ENCODE assay signal across 14 cellular contexts in genomic region chr6:16179970-16180431, GRCh38. TPM values are rescaled to one million over a fixed set of nuclear protein-coding genes. Genes with fewer than 3 reads are reported as not detected.
DNase-seq lines count a peak whose midpoint lies in the region; ATAC-seq, FAIRE-seq and TF ChIP-seq lines count a peak whose summit lies in the region.
"Had no signal": no experiment of that assay in that cellular context is flagged by ENCODE, and none has a peak within 500 bp of the region (broad histone marks: within the 10 kb centered on the region; RNA-seq: fewer than 3 reads in every experiment).

No MANE protein-coding gene starts in this region.

- peak overlapping the region; percentile 49 for H3K4me3 Mint-ChIP-seq in activated T-helper 2 cell treated with anti-CD3 and anti-CD28 coated beads, Interferon-gamma antibody, Interleukin-2, Interleukin-4, amounts not matched to agents 10 μg/mL and 5 μg/mL and 100 μg/mL, durations not matched to agents 14 hours and 24 hours and 36 hours (ENCODE audit: low read depth)
- no peak overlapping the region for H3K4me3 Mint-ChIP-seq in nephron progenitor cell

- H4K20me1 ChIP-seq in DND-41 (ENCODE audit: insufficient read depth, low read length), result no peaks in the 10 kb centered on the region

- peaks cover 31% of the 10 kb centered on the region for H3K9me3 Mint-ChIP-seq in activated T-helper 2 cell treated with anti-CD3 and anti-CD28 coated beads, Interferon-gamma antibody, Interleukin-2, Interleukin-4, amounts not matched to agents 10 μg/mL and 5 μg/mL and 100 μg/mL, durations not matched to agents 14 hours and 24 hours and 36 hours
- peaks cover 4% of the 10 kb centered on the region for H3K9me3 Mint-ChIP-seq in nephron progenitor cell

- no peaks in the 10 kb centered on the region for H3K79me2 ChIP-seq in DND-41 (ENCODE audit: insufficient read depth, low read length)

- intact Hi-C loops in activated T-helper 2 cell treated with anti-CD3 and anti-CD28 coated beads, Interferon-gamma antibody, Interleukin-2, Interleukin-4, amounts not matched to agents 10 μg/mL and 5 μg/mL and 100 μg/mL, durations not matched to agents 14 hours and 24 hours and 36 hours (cut with micrococcal nuclease), result loop anchor here (5.0 kb wide), 2 partner anchors 183 to 268 kb away; no protein-coding TSS in a partner anchor
- intact Hi-C loops in lower leg skin (cut with DNase I; ENCODE audit: low total_unique reads), result loop anchor here (10.0 kb wide), 1 partner anchor 485 kb away; no protein-coding TSS in a partner anchor

- 63 to 81% methylated on average over 16 of the region's 16 CpGs for WGBS in lower leg skin, 2 donors

- no peak overlapping the region for H3K4me2 ChIP-seq in DND-41 (ENCODE audit: insufficient read depth, low read length)

- H3K4me3 ChIP-seq in DND-41 (ENCODE audit: low read depth in 1 of 2, low read length in 2 of 2) (no peak overlapping the region), Peyer's patch (no peak overlapping the region), lower leg skin (ENCODE audit: low read depth, poor library complexity, severe bottlenecking) (no peak overlapping the region)
- H3K4me3 ChIP-seq: coronary artery, psoas muscle had no signal

- TF ChIP-seq POLR2A in Peyer's patch (IDR thresholded peaks at IDR 0.05) (no peak), lower leg skin (IDR thresholded peaks at IDR 0.05) (no peak)

- peaks cover 6% of the 10 kb centered on the region for H3K4me1 ChIP-seq in DND-41 (ENCODE audit: insufficient read depth, low read length)
- peaks cover 0 to 9% (median 0%) of the 10 kb centered on the region in 4 donors for H3K4me1 ChIP-seq in Peyer's patch

- peak; percentile 89 for ATAC-seq in DND-41 (ENCODE audit: insufficient read depth, low read depth)
- ATAC-seq: left ventricle myocardium superior, psoas muscle had no signal

- peaks cover 25% of the 10 kb centered on the region for H3K36me3 Mint-ChIP-seq in activated T-helper 2 cell treated with anti-CD3 and anti-CD28 coated beads, Interferon-gamma antibody, Interleukin-2, Interleukin-4, amounts not matched to agents 10 μg/mL and 5 μg/mL and 100 μg/mL, durations not matched to agents 14 hours and 24 hours and 36 hours (ENCODE audit: low read depth)
- H3K36me3 Mint-ChIP-seq in nephron progenitor cell (ENCODE audit: low read depth), result peaks cover 3% of the 10 kb centered on the region

- peak overlapping the region; percentile 87 for H3K27ac Mint-ChIP-seq in activated T-helper 2 cell treated with anti-CD3 and anti-CD28 coated beads, Interferon-gamma antibody, Interleukin-2, Interleukin-4, amounts not matched to agents 10 μg/mL and 5 μg/mL and 100 μg/mL, durations not matched to agents 14 hours and 24 hours and 36 hours
- peak overlapping the region; percentile 88 for H3K27ac Mint-ChIP-seq in nephron progenitor cell

- TF ChIP-seq CTCF in DND-41 (IDR thresholded peaks at IDR 0.05; ENCODE audit: borderline replicate concordance, extremely low read depth, low read length, poor library complexity, severe bottlenecking) (no peak), Peyer's patch (IDR thresholded peaks at IDR 0.05) (no peak), nephron progenitor cell (IDR thresholded peaks at IDR 0.05) (no peak), D721Med (IDR thresholded peaks at IDR 0.05; ENCODE audit: insufficient read depth, missing control alignments) (no peak), lower leg skin (IDR thresholded peaks at IDR 0.05) (no peak)

- H3K27ac ChIP-seq in DND-41 (ENCODE audit: low read length) (no peak overlapping the region), Peyer's patch (peak overlapping the region in 2 of 4 donors; percentile 10 to 66)
- H3K27ac ChIP-seq: coronary artery, psoas muscle had no signal

- no peaks in the 10 kb centered on the region for H3K27me3 Mint-ChIP-seq in activated T-helper 2 cell treated with anti-CD3 and anti-CD28 coated beads, Interferon-gamma antibody, Interleukin-2, Interleukin-4, amounts not matched to agents 10 μg/mL and 5 μg/mL and 100 μg/mL, durations not matched to agents 14 hours and 24 hours and 36 hours (ENCODE audit: low read depth)
- H3K27me3 Mint-ChIP-seq in nephron progenitor cell (ENCODE audit: low read depth, poor library complexity), result peaks cover 2% of the 10 kb centered on the region

- peak; percentile 55 for DNase-seq in DND-41
- DNase-seq in Peyer's patch, result peak in 2 of 3 donors; percentile 35 to 67
- DNase-seq in activated T-helper 2 cell treated with anti-CD3 and anti-CD28 coated beads, Interferon-gamma antibody, Interleukin-2, Interleukin-4, amounts not matched to agents 10 μg/mL and 5 μg/mL and 100 μg/mL, durations not matched to agents 14 hours and 24 hours and 36 hours (ENCODE audit: low spot score), result peak; percentile 71
- DNase-seq in nephron progenitor cell, result no peak
- no peak for DNase-seq in D721Med (ENCODE audit: insufficient read length, low spot score)
- DNase-seq in nucleus accumbens (lab: John Stamatoyannopoulos, UW), result no peak
- no peak for DNase-seq in glomerular visceral epithelial cell (ENCODE audit: extremely low spot score)
- DNase-seq in lower leg skin (ENCODE audit: low spot score in 2 of 2), result no peak
- DNase-seq: COR-L47, left ventricle myocardium superior, psoas muscle, SHP77 treated with DMSO at 0.1 percent for 48 hours had no signal

- no peak overlapping the region for H2AFZ ChIP-seq in DND-41 (ENCODE audit: low read depth, low read length)

- no peak overlapping the region for H3K9ac ChIP-seq in DND-41 (ENCODE audit: low read depth, low read length)

- H3K9me3 ChIP-seq in DND-41 (ENCODE audit: insufficient read depth, low read length, severe bottlenecking) (peaks cover 8% of the 10 kb centered on the region), Peyer's patch (peaks cover 0 to 8% (median 0%) of the 10 kb centered on the region in 4 donors)
- H3K9me3 ChIP-seq: psoas muscle had no signal

- no peak for FAIRE-seq in D721Med (lab: Jason Lieb, UNC)
- FAIRE-seq: HTR-8/SVneo had no signal

- H3K36me3 ChIP-seq in DND-41 (ENCODE audit: insufficient read depth, low read length) (no peaks in the 10 kb centered on the region), Peyer's patch (no peaks in the 10 kb centered on the region)

- H3K27me3 ChIP-seq in DND-41 (ENCODE audit: insufficient read depth, low read length, poor library complexity) (no peaks in the 10 kb centered on the region), Peyer's patch (no peaks in the 10 kb centered on the region)

- H3K4me1 Mint-ChIP-seq in activated T-helper 2 cell treated with anti-CD3 and anti-CD28 coated beads, Interferon-gamma antibody, Interleukin-2, Interleukin-4, amounts not matched to agents 10 μg/mL and 5 μg/mL and 100 μg/mL, durations not matched to agents 14 hours and 24 hours and 36 hours (ENCODE audit: low read depth), result peaks cover 28% of the 10 kb centered on the region
- peaks cover 29% of the 10 kb centered on the region for H3K4me1 Mint-ChIP-seq in nephron progenitor cell

RNA-seq across cellular contexts. Expression of gene MYLIP, which starts 51.1 kb away (rescaled TPM):
- total RNA-seq in Peyer's patch, result 10 to 100 TPM; 20.1 to 46.2 (median 24.7) TPM
- 81.2 and 83.1 TPM in 2 replicates for total RNA-seq in activated T-helper 2 cell treated with anti-CD3 and anti-CD28 coated beads, Interferon-gamma antibody, Interleukin-2, Interleukin-4, amounts not matched to agents 10 μg/mL and 5 μg/mL and 100 μg/mL, durations not matched to agents 14 hours and 24 hours and 36 hours
- 10 to 100 TPM; 35.1 to 49.6 (median 43.8) TPM for total RNA-seq in lower leg skin

RNA-seq across cellular contexts. Expression of gene GMPR, which starts 58.4 kb away (rescaled TPM):
- total RNA-seq in Peyer's patch, result 1 to 10 TPM in 3 of 4 donors, not detected in 1; 3.6 to 8.1 (median 6.3) TPM
- 1.0 and 1.1 TPM in 2 replicates for total RNA-seq in activated T-helper 2 cell treated with anti-CD3 and anti-CD28 coated beads, Interferon-gamma antibody, Interleukin-2, Interleukin-4, amounts not matched to agents 10 μg/mL and 5 μg/mL and 100 μg/mL, durations not matched to agents 14 hours and 24 hours and 36 hours
- 10 to 100 TPM in 2 of 4 donors, 1 to 10 TPM in 2; 5.2 to 26.7 (median 10.6) TPM for total RNA-seq in lower leg skin

Comparison
In these comparisons a context has a peak if more than half of its experiments do, and no peak if none do; other contexts are left out.
1. DNase-seq: peak in DND-41 (single experiment), Peyer's patch (2 of 3) and activated T-helper 2 cell treated with anti-CD3 and anti-CD28 coated beads, Interferon-gamma antibody, Interleukin-2, Interleukin-4, amounts not matched to agents 10 μg/mL and 5 μg/mL and 100 μg/mL, durations not matched to agents 14 hours and 24 hours and 36 hours (single experiment); none in nephron progenitor cell (single experiment), D721Med (single experiment), nucleus accumbens (0 of 56), glomerular visceral epithelial cell (single experiment) and lower leg skin (0 of 2).